ENCODE assay signal across 15 cellular contexts in genomic region chr2:38700881-38701458, GRCh38. TPM values are rescaled to one million over a fixed set of nuclear protein-coding genes. Genes with fewer than 3 reads are reported as not detected.
DNase-seq lines count a peak whose midpoint lies in the region; ATAC-seq and TF ChIP-seq lines count a peak whose summit lies in the region.
"Had no signal": no experiment of that assay in that cellular context is flagged by ENCODE, and none has a peak within 500 bp of the region (broad histone marks: within the 10 kb centered on the region; RNA-seq: fewer than 3 reads in every experiment).

No MANE protein-coding gene starts in this region.

- ATAC-seq in activated naive CD8-positive, alpha-beta T cell treated with anti-CD3 and anti-CD28 coated beads, Interleukin-2, amount 50 U/mL, for 24 hours: no peak
- ATAC-seq in HG03097 (IDR thresholded peaks at IDR 0.05; ENCODE audit: low FRiP score, unreplicated experiment) (no peak), GM19328 (IDR thresholded peaks at IDR 0.05; ENCODE audit: unreplicated experiment) (no peak)

- H3K4me1 ChIP-seq in osteoblast (ENCODE audit: insufficient read depth, low read length): peaks cover 25% of the 10 kb centered on the region

- no peaks in the 10 kb centered on the region for H3K36me3 ChIP-seq in osteoblast (ENCODE audit: insufficient read depth, low read length)

- TF ChIP-seq CTCF in osteoblast (IDR thresholded peaks at IDR 0.05; ENCODE audit: extremely low read depth, low read depth, low read length): no peak

- H3K4me2 ChIP-seq in osteoblast (ENCODE audit: insufficient read depth, low read length): no peak overlapping the region

- peaks cover 51% of the 10 kb centered on the region for H3K4me1 Mint-ChIP-seq in activated naive CD8-positive, alpha-beta T cell treated with anti-CD3 and anti-CD28 coated beads, Interleukin-2, amount 50 U/mL, for 24 hours
- H3K4me1 Mint-ChIP-seq: nephron progenitor cell had no signal

- no peaks in the 10 kb centered on the region for H4K20me1 ChIP-seq in osteoblast (ENCODE audit: insufficient read depth, low read length)

- H3K4me3 ChIP-seq in osteoblast (ENCODE audit: insufficient read depth, low read length): no peak overlapping the region

- H2AFZ ChIP-seq in osteoblast (ENCODE audit: low read length): no peak overlapping the region

- H3K27ac Mint-ChIP-seq in activated naive CD8-positive, alpha-beta T cell treated with anti-CD3 and anti-CD28 coated beads, Interleukin-2, amount 50 U/mL, for 24 hours: peak overlapping the region; percentile 81
- H3K27ac Mint-ChIP-seq: nephron progenitor cell had no signal

- H3K36me3 Mint-ChIP-seq in activated naive CD8-positive, alpha-beta T cell treated with anti-CD3 and anti-CD28 coated beads, Interleukin-2, amount 50 U/mL, for 24 hours (ENCODE audit: low read depth): peaks cover 24% of the 10 kb centered on the region

- H3K9me3 ChIP-seq in osteoblast (ENCODE audit: low read depth, low read length): no peaks in the 10 kb centered on the region

- DNase-seq in activated effector memory CD4-positive, alpha-beta T cell treated with anti-CD3 and anti-CD28 coated beads, Interleukin-2, amount 50 U/mL, for 16 hours: peak; percentile 21
- DNase-seq in activated effector memory CD4-positive, alpha-beta T cell treated with Interleukin-2 at 50 U/mL for 16 hours: no peak
- DNase-seq in OCI-M1 (lab: John Stamatoyannopoulos, UW): peak; percentile 62
- no peak for DNase-seq in activated naive CD8-positive, alpha-beta T cell treated with anti-CD3 and anti-CD28 coated beads, Interleukin-2, amount 50 U/mL, for 24 hours
- DNase-seq in osteoblast (ENCODE audit: insufficient read length, low spot score, missing footprints): no peak
- DNase-seq in NCI-H226: no peak
- DNase-seq: activated CD8-positive, alpha-beta memory T cell treated with anti-CD3 and anti-CD28 coated beads for 24 hours; Karpas-422; NCI-H1417; nephron progenitor cell; NK-92 treated with Interleukin-12 subunit alpha and Interleukin-12 subunit beta, amount 100 ng/mL, for 24 hours; SHP77 had no signal

- no peaks in the 10 kb centered on the region for H3K27me3 Mint-ChIP-seq in activated naive CD8-positive, alpha-beta T cell treated with anti-CD3 and anti-CD28 coated beads, Interleukin-2, amount 50 U/mL, for 24 hours

- no peaks in the 10 kb centered on the region for H3K79me2 ChIP-seq in osteoblast (ENCODE audit: insufficient read depth, low read length)

- no peaks in the 10 kb centered on the region for H3K27me3 ChIP-seq in osteoblast (ENCODE audit: insufficient read depth, low read length)

- H3K4me3 Mint-ChIP-seq in activated naive CD8-positive, alpha-beta T cell treated with anti-CD3 and anti-CD28 coated beads, Interleukin-2, amount 50 U/mL, for 24 hours: peak overlapping the region; percentile 56
- H3K4me3 Mint-ChIP-seq: nephron progenitor cell had no signal

- no peaks in the 10 kb centered on the region for H3K9me3 Mint-ChIP-seq in activated naive CD8-positive, alpha-beta T cell treated with anti-CD3 and anti-CD28 coated beads, Interleukin-2, amount 50 U/mL, for 24 hours

- H3K27ac ChIP-seq in osteoblast (ENCODE audit: low read depth, low read length): peak overlapping the region; percentile 75
- H3K27ac ChIP-seq: HL-60 had no signal

RNA-seq across cellular contexts. Expression of gene GALM, which starts 35.1 kb away (rescaled TPM):
- 50.7 and 54.2 TPM in 2 replicates for total RNA-seq in osteoblast

RNA-seq across cellular contexts. Expression of gene SRSF7, which starts 50.2 kb away (rescaled TPM):
- 46.3 and 48.1 TPM in 2 replicates for total RNA-seq in osteoblast

Comparison
In these comparisons a context has a peak if more than half of its experiments do, and no peak if none do; other contexts are left out.
1. DNase-seq: peak in activated effector memory CD4-positive, alpha-beta T cell treated with anti-CD3 and anti-CD28 coated beads, Interleukin-2, amount 50 U/mL, for 16 hours (single experiment) and OCI-M1 (single experiment); none in activated effector memory CD4-positive, alpha-beta T cell treated with Interleukin-2 at 50 U/mL for 16 hours (single experiment), activated naive CD8-positive, alpha-beta T cell treated with anti-CD3 and anti-CD28 coated beads, Interleukin-2, amount 50 U/mL, for 24 hours (single experiment), osteoblast (single experiment) and NCI-H226 (single experiment).